Comparison of ENCODE assay signal across 16 cellular contexts in the genomic region with DNA sequence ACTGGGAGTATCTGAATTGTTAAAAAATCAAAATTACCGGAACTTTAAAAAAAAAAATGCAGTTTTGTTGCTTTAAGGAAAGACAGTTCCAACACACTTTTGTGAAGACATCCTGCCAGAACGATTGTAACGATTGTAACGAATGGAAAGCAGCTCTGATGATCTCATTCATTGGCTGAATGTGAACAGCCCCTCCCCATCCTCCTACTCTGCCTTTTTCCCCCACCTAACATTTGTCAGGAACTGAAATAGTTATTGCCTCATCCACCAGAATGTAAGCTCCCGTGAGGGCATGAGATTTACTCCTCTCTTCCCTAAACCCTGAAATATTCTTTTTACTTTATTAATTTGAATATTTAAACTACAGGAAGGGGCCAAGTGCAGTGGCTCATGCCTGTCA. TPM values are rescaled to one million over a fixed set of nuclear protein-coding genes. Genes with fewer than 3 reads are reported as not detected.
DNase-seq lines count a peak whose midpoint lies in the region; ATAC-seq and TF ChIP-seq lines count a peak whose summit lies in the region.
"Had no signal": no experiment of that assay in that cellular context is flagged by ENCODE, and none has a peak within 500 bp of the region (broad histone marks: within the 10 kb centered on the region; RNA-seq: fewer than 3 reads in every experiment).

No MANE protein-coding gene starts in this region.

- H3K4me3 Mint-ChIP-seq in CD14-positive monocyte = no peak overlapping the region
- H3K4me3 Mint-ChIP-seq: dendritic cell treated with granulocyte-macrophage colony-stimulating factor and Interleukin-4, amounts not matched to agents 40 ng/mL and 50 ng/mL, for 4 days; natural killer cell had no signal

- H3K36me3 ChIP-seq in HEK293 (ENCODE audit: control insufficient read depth in 2 of 2, insufficient read depth in 1 of 2, low read length in 2 of 2) = peaks cover 8 to 80% of the 10 kb centered on the region in 2 experiments; a peak in 2 of 3 replicates

- peak overlapping the region in 2 of 7 donors; percentile 59 to 60 for H3K27ac Mint-ChIP-seq in CD14-positive monocyte
- H3K27ac Mint-ChIP-seq: dendritic cell treated with granulocyte-macrophage colony-stimulating factor and Interleukin-4, amounts not matched to agents 40 ng/mL and 50 ng/mL, for 4 days had no signal

- DNase-seq in AG20443 (ENCODE audit: low spot score) = peak; percentile 74
- peak; percentile 28 for DNase-seq in choroid plexus epithelial cell (ENCODE audit: low read depth)
- peak; percentile 22 for DNase-seq in iris pigment epithelial cell (ENCODE audit: low read depth)
- DNase-seq in CD14-positive monocyte (ENCODE audit: low spot score) = no peak
- DNase-seq in cerebellar cortex (ENCODE audit: low spot score) = no peak
- DNase-seq in activated CD4-positive, CD25-positive, alpha-beta regulatory T cell treated with anti-CD3 and anti-CD28 coated beads, Interleukin-2, amount 50 U/mL, for 72 hours = no peak
- DNase-seq: activated CD4-positive, alpha-beta T cell treated with anti-CD3 and anti-CD28 coated beads, Interleukin-2, amount 50 U/mL, for 48 hours; kidney glomerular epithelial cell; natural killer cell; NCI-H1105 treated with DMSO at 0.1 percent for 48 hours; sigmoid colon; T-helper 2 cell had no signal

- H3K4me1 Mint-ChIP-seq in CD14-positive monocyte = peaks cover 5% of the 10 kb centered on the region

- H3K27me3 Mint-ChIP-seq in CD14-positive monocyte (ENCODE audit: low read depth in 3 of 3) = peaks cover 0 to 2% (median 0%) of the 10 kb centered on the region in 3 donors
- H3K27me3 Mint-ChIP-seq: dendritic cell treated with granulocyte-macrophage colony-stimulating factor and Interleukin-4, amounts not matched to agents 40 ng/mL and 50 ng/mL, for 4 days had no signal

- peaks cover 83 to 97% of the 10 kb centered on the region in 2 donors for H3K36me3 Mint-ChIP-seq in CD14-positive monocyte

- POLR2A ChIA-PET in HEK293 (lab: Yijun Ruan, JAX) = no interaction called here

- H3K9me3 Mint-ChIP-seq in CD14-positive monocyte = no peaks in the 10 kb centered on the region
- H3K9me3 Mint-ChIP-seq: dendritic cell treated with granulocyte-macrophage colony-stimulating factor and Interleukin-4, amounts not matched to agents 40 ng/mL and 50 ng/mL, for 4 days; natural killer cell had no signal

- intact Hi-C loops in CD14-positive monocyte (cut with micrococcal nuclease) = no loop called here

- H3K4me1 ChIP-seq in HEK293 (ENCODE audit: control insufficient read depth, insufficient read depth, low read length) = no peaks in the 10 kb centered on the region
- H3K4me1 ChIP-seq: sigmoid colon had no signal

- no peak for ATAC-seq in HG03175 (IDR thresholded peaks at IDR 0.05; ENCODE audit: unreplicated experiment)
- ATAC-seq: natural killer cell had no signal

- CTCF ChIA-PET in HEK293 (lab: Yijun Ruan, JAX) = interaction anchor here (0.7 to 2.8 kb wide), 2 partner anchors 16 to 41 kb away, joined by 4 to 19 read pairs; no protein-coding TSS in a partner anchor

- no peak for TF ChIP-seq CTCF in HEK293 (tag by site-specific recombination; IDR thresholded peaks at IDR 0.05)
- no peak for TF ChIP-seq CTCF in choroid plexus epithelial cell (conservative IDR thresholded peaks at IDR 0.05; ENCODE audit: low read depth, low read length)
- no peak for TF ChIP-seq CTCF in CD14-positive monocyte (IDR thresholded peaks at IDR 0.05)

- no peaks in the 10 kb centered on the region for H3K9me3 ChIP-seq in HEK293 (ENCODE audit: control insufficient read depth, insufficient read depth, low read depth, low read length)
- H3K9me3 ChIP-seq: BLaER1 treated with 17β-estradiol and CSF1 and Interleukin-3, amounts not matched to agents 10 nM and 100 nM; sigmoid colon had no signal

- no peak overlapping the region for H3K27ac ChIP-seq in HEK293 (ENCODE audit: extremely low read depth, low read depth, low read length)

- H3K4me3 ChIP-seq in HEK293 (ENCODE audit: low read depth, low read length) = no peak overlapping the region
- no peak overlapping the region for H3K4me3 ChIP-seq in choroid plexus epithelial cell (ENCODE audit: low read depth, low read length)
- H3K4me3 ChIP-seq: BLaER1 treated with 17β-estradiol and CSF1 and Interleukin-3, amounts not matched to agents 10 nM and 100 nM; sigmoid colon had no signal

TF ChIP-seq in HEK293, 187 proteins besides CTCF, POLR2A, EP300 and RAD21:
- no peak for TF ChIP-seq ZFP41 (tag by site-specific recombination; IDR thresholded peaks at IDR 0.05; ENCODE audit: borderline replicate concordance)
- no peak for TF ChIP-seq ZNF26 (tag by site-specific recombination; IDR thresholded peaks at IDR 0.05)
- no peak for TF ChIP-seq ZNF146 (tag by site-specific recombination; IDR thresholded peaks at IDR 0.05)
- TF ChIP-seq FEZF1 (tag by site-specific recombination; IDR thresholded peaks at IDR 0.05) = peak; percentile 37
- no peak for TF ChIP-seq ZNF610 (tag by site-specific recombination; IDR thresholded peaks at IDR 0.05; ENCODE audit: borderline replicate concordance)
- TF ChIP-seq ZNF600 (tag by site-specific recombination; IDR thresholded peaks at IDR 0.05) = 0 out of 2 replicates have a peak, but pooled peaks have one; percentile 22
- TF ChIP-seq ZNF513 (tag by site-specific recombination; IDR thresholded peaks at IDR 0.05) = no peak

RNA-seq across cellular contexts. Expression of gene ZC3HAV1L, which starts 23.1 kb away (rescaled TPM):
- under 1 TPM in 1 of 2 donors, not detected in 1; 0.10 TPM for polyA plus RNA-seq in CD14-positive monocyte

RNA-seq across cellular contexts. Expression of gene ZC3HAV1, which starts 50.6 kb away (rescaled TPM):
- polyA plus RNA-seq in CD14-positive monocyte = 10 to 100 TPM; 21.2 to 30.2 TPM

Comparison
In these comparisons a context has a peak if more than half of its experiments do, and no peak if none do; other contexts are left out.
1. DNase-seq: peak in AG20443 (single experiment), choroid plexus epithelial cell (single experiment) and iris pigment epithelial cell (single experiment); none in CD14-positive monocyte (single experiment), cerebellar cortex (single experiment) and activated CD4-positive, CD25-positive, alpha-beta regulatory T cell treated with anti-CD3 and anti-CD28 coated beads, Interleukin-2, amount 50 U/mL, for 72 hours (single experiment).